ENCODE assay signal across 1 cellular context in the genomic region with DNA sequence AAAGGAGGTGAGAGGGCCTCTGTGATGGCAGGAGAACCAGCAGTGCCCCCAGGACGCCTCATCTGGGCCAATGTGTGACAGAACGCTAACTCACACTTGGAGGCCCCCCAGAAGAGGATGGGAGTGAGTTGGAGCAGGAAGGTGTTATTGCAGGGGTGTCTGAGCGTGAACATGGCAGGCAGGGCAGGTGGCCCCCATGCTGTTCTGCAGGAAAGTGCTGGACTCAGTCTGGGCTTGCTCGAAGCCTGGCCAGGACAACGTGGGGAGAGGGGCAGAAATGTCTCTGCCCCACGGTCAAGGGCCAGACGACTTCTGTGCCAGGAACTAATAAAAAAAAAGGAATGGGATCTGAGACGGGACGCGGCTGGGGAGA.
TF ChIP-seq lines count a peak whose summit lies in the region.

No MANE protein-coding gene starts in this region.

TF ChIP-seq in SK-N-SH, 30 proteins besides CTCF, POLR2A, EP300 and RAD21:
- TF ChIP-seq, protein P1, sequence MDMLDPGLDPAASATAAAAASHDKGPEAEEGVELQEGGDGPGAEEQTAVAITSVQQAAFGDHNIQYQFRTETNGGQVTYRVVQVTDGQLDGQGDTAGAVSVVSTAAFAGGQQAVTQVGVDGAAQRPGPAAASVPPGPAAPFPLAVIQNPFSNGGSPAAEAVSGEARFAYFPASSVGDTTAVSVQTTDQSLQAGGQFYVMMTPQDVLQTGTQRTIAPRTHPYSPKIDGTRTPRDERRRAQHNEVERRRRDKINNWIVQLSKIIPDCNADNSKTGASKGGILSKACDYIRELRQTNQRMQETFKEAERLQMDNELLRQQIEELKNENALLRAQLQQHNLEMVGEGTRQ (IDR thresholded peaks at IDR 0.05; ENCODE audit: borderline replicate concordance, low read depth, low read length) = no peak
- TF ChIP-seq, protein P2, sequence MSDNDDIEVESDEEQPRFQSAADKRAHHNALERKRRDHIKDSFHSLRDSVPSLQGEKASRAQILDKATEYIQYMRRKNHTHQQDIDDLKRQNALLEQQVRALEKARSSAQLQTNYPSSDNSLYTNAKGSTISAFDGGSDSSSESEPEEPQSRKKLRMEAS (IDR thresholded peaks at IDR 0.05; ENCODE audit: low read depth) = no peak
- no peak for TF ChIP-seq NRF1 (IDR thresholded peaks at IDR 0.05; ENCODE audit: low read depth, low read length)
- TF ChIP-seq SIN3A (IDR thresholded peaks at IDR 0.05; ENCODE audit: borderline replicate concordance, low read depth, low read length) = no peak
